ENCODE assay signal across 16 cellular contexts in genomic region chr5:103436661-103437060, GRCh38.
A peak's percentile ranks its signal among the peaks of the same experiment; 100 is the strongest.
DNase-seq lines count a peak whose midpoint lies in the region; ATAC-seq, FAIRE-seq and TF ChIP-seq lines count a peak whose summit lies in the region.
"Had no signal": no experiment of that assay in that cellular context is flagged by ENCODE, and none has a peak within 500 bp of the region (broad histone marks: within the 10 kb centered on the region; RNA-seq: fewer than 3 reads in every experiment).

No MANE protein-coding gene starts in this region.

- POLR2A ChIA-PET in K562 (lab: Yijun Ruan, JAX) = no interaction called here

- H3K4me2 ChIP-seq in K562 (ENCODE audit: insufficient read depth, low read length) = no peak overlapping the region

- no peaks in the 10 kb centered on the region for H3K79me2 ChIP-seq in K562 (ENCODE audit: control insufficient read depth, insufficient read depth, low read length)

- ATAC-seq in heart right ventricle = no peak
- no peak for ATAC-seq in K562
- peak; percentile 12 for ATAC-seq in left lung
- no peak for ATAC-seq in GM18520 (IDR thresholded peaks at IDR 0.05; ENCODE audit: unreplicated experiment)

- in situ Hi-C loops in K562 (cut with MboI) (no loop called here), GM13977 (cut with MboI; ENCODE audit: low pct_unique_long_range_greater_than_20kb, low sequenced_read_pairs, unreplicated experiment) (no loop called here)

- H2AFZ ChIP-seq in K562 (ENCODE audit: low read depth, low read length) = no peak overlapping the region

- 92 to 93% methylated on average over 2 of the region's 2 CpGs for WGBS in heart right ventricle, 2 donors
- 3% methylated on average over 2 of the region's 2 CpGs for WGBS in K562 (ENCODE audit: insufficient coverage, low coverage, missing lambda C conversion rate)

- TF ChIP-seq POLR2A in K562 (conservative IDR thresholded peaks at IDR 0.05) = no peak

- H4K20me1 ChIP-seq in K562 (replicated peaks; ENCODE audit: control insufficient read depth, insufficient read depth, low read length) = no peaks in the 10 kb centered on the region
- H4K20me1 ChIP-seq: BLaER1 treated with 17β-estradiol and CSF1 and Interleukin-3, amounts not matched to agents 10 nM and 100 nM had no signal

- BruUV-seq in K562 (replicated peaks; lab: Mats Ljungman, UMichigan) = no TSS peak

- H3K4me3 ChIP-seq in cardiac muscle cell (no peak overlapping the region), heart right ventricle (no peak overlapping the region), K562 (no peak overlapping the region), left lung (no peak overlapping the region)
- H3K4me3 ChIP-seq: BLaER1 treated with 17β-estradiol and CSF1 and Interleukin-3, amounts not matched to agents 10 nM and 100 nM had no signal

- H3K27ac ChIP-seq in cardiac muscle cell = peak overlapping the region; percentile 36
- H3K27ac ChIP-seq in heart right ventricle = no peak overlapping the region
- H3K27ac ChIP-seq in K562 (ENCODE audit: extremely low read depth, low read depth, low read length) = no peak overlapping the region
- no peak overlapping the region for H3K27ac ChIP-seq in left lung
- H3K27ac ChIP-seq: BLaER1 treated with 17β-estradiol and CSF1 and Interleukin-3, amounts not matched to agents 10 nM and 100 nM had no signal

- H3K4me1 ChIP-seq in cardiac muscle cell (ENCODE audit: low read depth) (peaks cover 38% of the 10 kb centered on the region), heart right ventricle (peaks cover 0 to 17% (median 5%) of the 10 kb centered on the region in 9 donors), K562 (replicated peaks in 1 of 2; ENCODE audit: control insufficient read depth in 2 of 2, insufficient read depth in 2 of 2, low read length in 2 of 2) (peaks cover 0 to 5% of the 10 kb centered on the region in 2 experiments; a peak in 2 of 5 replicates), left lung (no peaks in the 10 kb centered on the region)

- intact Hi-C loops in heart right ventricle (cut with DNase I) = no loop called here
- intact Hi-C loops in K562 (cut with micrococcal nuclease) = no loop called here
- intact Hi-C loops in left lung (cut with DNase I) = no loop called here

- no peaks in the 10 kb centered on the region for H3K27me3 ChIP-seq in cardiac muscle cell
- no peaks in the 10 kb centered on the region for H3K27me3 ChIP-seq in heart right ventricle
- H3K27me3 ChIP-seq in K562 (ENCODE audit: control insufficient read depth in 2 of 2, insufficient read depth in 2 of 2, low read length in 2 of 2) = no peaks in the 10 kb centered on the region
- H3K27me3 ChIP-seq in left lung = no peaks in the 10 kb centered on the region
- H3K27me3 ChIP-seq: BLaER1 treated with 17β-estradiol and CSF1 and Interleukin-3, amounts not matched to agents 10 nM and 100 nM had no signal

- H3K9me1 ChIP-seq in K562 (ENCODE audit: control insufficient read depth, insufficient read depth, low read length) = no peaks in the 10 kb centered on the region

- TF ChIP-seq EP300 in K562 (IDR thresholded peaks at IDR 0.05; ENCODE audit: low read length) = no peak

- no peaks in the 10 kb centered on the region for H3K9me3 ChIP-seq in cardiac muscle cell (ENCODE audit: low read depth)
- peaks cover 0 to 35% (median 17%) of the 10 kb centered on the region in 11 donors for H3K9me3 ChIP-seq in heart right ventricle
- H3K9me3 ChIP-seq in K562 (replicated peaks; ENCODE audit: control insufficient read depth, insufficient read depth, low read depth, low read length) = no peaks in the 10 kb centered on the region; the same call in 1 of the 2 replicates
- H3K9me3 ChIP-seq in left lung = peaks cover 0 to 22% of the 10 kb centered on the region in 2 donors

- H3K36me3 ChIP-seq in cardiac muscle cell (no peaks in the 10 kb centered on the region), heart right ventricle (no peaks in the 10 kb centered on the region), K562 (ENCODE audit: control insufficient read depth, insufficient read depth, low read length) (no peaks in the 10 kb centered on the region), left lung (no peaks in the 10 kb centered on the region)
- H3K36me3 ChIP-seq: BLaER1 treated with 17β-estradiol and CSF1 and Interleukin-3, amounts not matched to agents 10 nM and 100 nM had no signal

- TF ChIP-seq RAD21 in K562 (CRISPR knock-in tag; conservative IDR thresholded peaks at IDR 0.05 in 1 of 2, IDR thresholded peaks at IDR 0.05 in 1 of 2) = no peak

- TF ChIP-seq CTCF in cardiac muscle cell (IDR thresholded peaks at IDR 0.05; ENCODE audit: low read depth, low read length) (no peak), heart right ventricle (IDR thresholded peaks at IDR 0.05) (no peak), K562 (IDR thresholded peaks at IDR 0.05 in 2 of 3, conservative IDR thresholded peaks at IDR 0.05 in 1 of 3; ENCODE audit: insufficient read depth in 2 of 3, low read depth in 1 of 3, low read length in 3 of 3) (no peak), left lung (IDR thresholded peaks at IDR 0.05) (no peak), GM13977 (IDR thresholded peaks at IDR 0.05; ENCODE audit: extremely low read depth, insufficient read depth, missing control alignments) (no peak)

- DNase-seq in cardiac muscle cell (ENCODE audit: low read depth in 1 of 2, low spot score in 1 of 2) (no peak), heart right ventricle (no peak), K562 (ENCODE audit: extremely low read depth in 1 of 4, low spot score in 3 of 4) (no peak), left lung (no peak), GM13977 (ENCODE audit: low spot score) (no peak), NCI-H1092 treated with DMSO at 0.1 percent for 48 hours (lab: John Stamatoyannopoulos, UW) (no peak)
- DNase-seq: ACHN; CD4-positive, CD25-positive, alpha-beta regulatory T cell; DMS53; GF-D8; GOT3; HCEC 1CT; HFFc6 had no signal

- FAIRE-seq in K562 (lab: Jason Lieb, UNC) = no peak
- FAIRE-seq: GM18507 had no signal

- H3K9ac ChIP-seq in K562 (ENCODE audit: insufficient read depth in 1 of 2, low read depth in 2 of 2, low read length in 2 of 2) = no peak overlapping the region
- H3K9ac ChIP-seq: BLaER1 treated with 17β-estradiol and CSF1 and Interleukin-3, amounts not matched to agents 10 nM and 100 nM had no signal

- CTCF ChIA-PET in K562 (lab: Yijun Ruan, JAX; ENCODE audit: low intra/inter-chr PET ratio) = no interaction called here

TF ChIP-seq in K562, 482 proteins besides CTCF, POLR2A, EP300 and RAD21:
- TF ChIP-seq ZNF699 (CRISPR knock-in tag; IDR thresholded peaks at IDR 0.05; ENCODE audit: insufficient replicate concordance) (no peak), RFX1 (IDR thresholded peaks at IDR 0.05) (0 out of 2 replicates have a peak, but pooled peaks have one; percentile 23), ZNF785 (CRISPR knock-in tag; IDR thresholded peaks at IDR 0.05) (no peak), SAP30 (IDR thresholded peaks at IDR 0.05; ENCODE audit: borderline replicate concordance, insufficient read depth, low read depth, low read length, poor library complexity, severe bottlenecking) (no peak), HOMEZ (CRISPR knock-in tag; IDR thresholded peaks at IDR 0.05) (no peak)
TF ChIP-seq in K562: peak in this region for 1.
